ENCODE assay signal across 8 cellular contexts in the genomic region with DNA sequence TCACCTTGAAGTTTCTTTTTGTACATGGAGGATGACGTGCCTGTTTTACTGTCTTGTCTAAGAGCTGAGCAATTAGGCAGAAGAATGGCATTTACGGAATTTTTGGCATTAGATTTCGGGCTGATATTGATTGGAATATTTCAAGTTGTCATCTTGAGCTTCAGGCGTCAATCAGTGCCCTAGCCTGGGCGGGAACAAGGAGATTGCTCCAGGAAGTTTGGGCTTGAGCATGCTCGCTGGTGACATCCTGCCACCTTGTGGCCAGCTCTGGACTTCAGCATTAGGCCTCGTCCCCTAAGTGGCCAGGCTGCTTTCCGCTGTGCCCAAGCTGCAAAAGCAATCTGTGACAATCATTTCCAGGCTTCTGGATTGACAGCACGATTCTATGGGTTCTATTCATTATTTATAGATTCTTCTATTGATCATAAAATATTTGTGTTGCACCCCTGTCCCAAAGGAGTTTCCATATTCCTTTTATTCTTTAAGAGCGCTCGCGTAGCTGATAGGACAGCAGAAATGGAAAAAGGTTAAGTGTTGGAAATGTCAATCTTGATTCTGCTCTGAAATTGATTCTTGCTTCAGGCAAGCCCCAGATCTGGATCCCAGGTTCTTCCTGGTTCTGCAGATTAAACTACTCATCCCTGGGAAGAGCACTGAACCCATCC.
DNase-seq lines count a peak whose midpoint lies in the region; ATAC-seq and TF ChIP-seq lines count a peak whose summit lies in the region.

No MANE protein-coding gene starts in this region.

- POLR2A ChIA-PET in activated CD4-positive, alpha-beta T cell treated with anti-CD3 and anti-CD28 coated beads for 36 hours (lab: Charles Lee): no interaction called here

- peaks cover 8% of the 10 kb centered on the region for H3K27me3 Mint-ChIP-seq in activated CD4-positive, alpha-beta T cell treated with anti-CD3 and anti-CD28 coated beads for 36 hours

- no peak overlapping the region for H3K27ac ChIP-seq in right lobe of liver

- 30% methylated on average over 10 of the region's 12 CpGs for WGBS in right lobe of liver (ENCODE audit: insufficient coverage, low coverage, low lambda C conversion rate, missing lambda C conversion rate)

- intact Hi-C loops in activated CD4-positive, alpha-beta T cell treated with anti-CD3 and anti-CD28 coated beads for 36 hours (cut with DNase I, micrococcal nuclease): loop anchor here (1.0 to 10.0 kb wide), 4 partner anchors 54 to 926 kb away; a partner anchor contains a TSS
- intact Hi-C loops in right lobe of liver (cut with DNase I): loop anchor here (5.0 to 10.0 kb wide), 2 partner anchors 324 to 326 kb away; no protein-coding TSS in a partner anchor

- H3K36me3 ChIP-seq in right lobe of liver: no peaks in the 10 kb centered on the region

- ATAC-seq in HG03196 (IDR thresholded peaks at IDR 0.05; ENCODE audit: unreplicated experiment): peak; percentile 59
- peak; percentile 82 for ATAC-seq in activated CD4-positive, alpha-beta T cell treated with anti-CD3 and anti-CD28 coated beads for 36 hours
- ATAC-seq in right lobe of liver: peak; percentile 100

- peaks cover 6% of the 10 kb centered on the region for H3K4me1 Mint-ChIP-seq in activated CD4-positive, alpha-beta T cell treated with anti-CD3 and anti-CD28 coated beads for 36 hours

- H3K27me3 ChIP-seq in right lobe of liver: no peaks in the 10 kb centered on the region

- H3K9me3 Mint-ChIP-seq in activated CD4-positive, alpha-beta T cell treated with anti-CD3 and anti-CD28 coated beads for 36 hours (ENCODE audit: low read depth): no peaks in the 10 kb centered on the region

- CTCF ChIA-PET in activated CD4-positive, alpha-beta T cell treated with anti-CD3 and anti-CD28 coated beads for 36 hours (lab: Charles Lee): interaction anchor here (0.6 to 2.6 kb wide), 27 partner anchors 9 to 1376 kb away, joined by 3 to 49 read pairs (median 5); no protein-coding TSS in a partner anchor

- no peak for TF ChIP-seq POLR2A in right lobe of liver (IDR thresholded peaks at IDR 0.05)

- no peak overlapping the region for H3K27ac Mint-ChIP-seq in activated CD4-positive, alpha-beta T cell treated with anti-CD3 and anti-CD28 coated beads for 36 hours

- no peaks in the 10 kb centered on the region for H3K9me3 ChIP-seq in right lobe of liver

- H3K4me3 Mint-ChIP-seq in activated CD4-positive, alpha-beta T cell treated with anti-CD3 and anti-CD28 coated beads for 36 hours: no peak overlapping the region

- no peaks in the 10 kb centered on the region for H3K36me3 Mint-ChIP-seq in activated CD4-positive, alpha-beta T cell treated with anti-CD3 and anti-CD28 coated beads for 36 hours (ENCODE audit: low read depth)

- DNase-seq in activated CD4-positive, CD25-positive, alpha-beta regulatory T cell treated with anti-CD3 and anti-CD28 coated beads, Interleukin-2, amount 50 U/mL, for 16 hours (ENCODE audit: low read depth, low spot score): peak; percentile 6
- no peak for DNase-seq in activated CD4-positive, CD25-positive, alpha-beta regulatory T cell (lab: John Stamatoyannopoulos, UW)
- DNase-seq in NCI-H226 (peak; percentile 36), dermis microvascular lymphatic vessel endothelial cell (ENCODE audit: low read depth in 2 of 2) (peak; percentile 67 to 80), right lobe of liver (peak; percentile 80 to 84 (median 80))
- DNase-seq in activated CD4-positive, alpha-beta T cell treated with anti-CD3 and anti-CD28 coated beads for 36 hours: peak; percentile 77
- peak; percentile 14 to 42 for DNase-seq in stimulated activated CD4-positive, alpha-beta T cell treated with anti-CD3 and anti-CD28 coated beads, Interleukin-4, amount 100 ng/mL, for 4 hours

- H3K4me3 ChIP-seq in right lobe of liver: no peak overlapping the region

- TF ChIP-seq CTCF in right lobe of liver (IDR thresholded peaks at IDR 0.05): peak; percentile 81 to 95 (median 92)

- H3K4me1 ChIP-seq in right lobe of liver: no peaks in the 10 kb centered on the region

Comparison
In these comparisons a context has a peak if more than half of its experiments do, and no peak if none do; other contexts are left out.
1. DNase-seq: peak in activated CD4-positive, CD25-positive, alpha-beta regulatory T cell treated with anti-CD3 and anti-CD28 coated beads, Interleukin-2, amount 50 U/mL, for 16 hours (single experiment), NCI-H226 (single experiment), activated CD4-positive, alpha-beta T cell treated with anti-CD3 and anti-CD28 coated beads for 36 hours (single experiment), dermis microvascular lymphatic vessel endothelial cell (2 of 2), right lobe of liver (3 of 3) and stimulated activated CD4-positive, alpha-beta T cell treated with anti-CD3 and anti-CD28 coated beads, Interleukin-4, amount 100 ng/mL, for 4 hours (2 of 2); none in activated CD4-positive, CD25-positive, alpha-beta regulatory T cell (0 of 4).
2. Peak in every context shown above with its lines, with median percentiles within 50 percentile points of each other: ATAC-seq.